ENCODE assay signal across 11 cellular contexts in genomic region chr1:75589637-75590036, GRCh38. TPM values are rescaled to one million over a fixed set of nuclear protein-coding genes. Genes with fewer than 3 reads are reported as not detected.
DNase-seq lines count a peak whose midpoint lies in the region; ATAC-seq and TF ChIP-seq lines count a peak whose summit lies in the region.
"Had no signal": no experiment of that assay in that cellular context is flagged by ENCODE, and none has a peak within 500 bp of the region (broad histone marks: within the 10 kb centered on the region; RNA-seq: fewer than 3 reads in every experiment).

No MANE protein-coding gene starts in this region.

- no peak overlapping the region for H4K91ac ChIP-seq in H9 (ENCODE audit: insufficient read length, low read depth, low read length)

- H3K9ac ChIP-seq in H9 (ENCODE audit: extremely low read depth, insufficient read length, low read length): no peak overlapping the region
- H3K9ac ChIP-seq in endodermal cell (ENCODE audit: extremely low read depth, low read length, poor library complexity, severe bottlenecking): no peak overlapping the region
- H3K9ac ChIP-seq: BLaER1, KMS-11 had no signal

- H3K27ac ChIP-seq in H9 (ENCODE audit: insufficient read length, low read depth, low read length) (no peak overlapping the region), endodermal cell (ENCODE audit: low read depth, low read length) (no peak overlapping the region)
- H3K27ac ChIP-seq: BLaER1, KMS-11 had no signal

- H3K23me2 ChIP-seq in H9 (ENCODE audit: insufficient read length, low read depth, low read length, poor library complexity, severe bottlenecking): no peaks in the 10 kb centered on the region

- H4K20me1 ChIP-seq in H9 (ENCODE audit: control insufficient read depth, insufficient read depth, insufficient read length): no peaks in the 10 kb centered on the region
- H4K20me1 ChIP-seq: BLaER1 had no signal

- H2BK5ac ChIP-seq in H9 (ENCODE audit: insufficient read length, low read length): no peak overlapping the region

- H2BK15ac ChIP-seq in H9 (ENCODE audit: low read depth, low read length): no peak overlapping the region

- no CpG with 5 or more reads among the region's 4 CpGs for WGBS in H9 (ENCODE audit: extremely low coverage, insufficient read length, low lambda C conversion rate)
- WGBS in endodermal cell (ENCODE audit: insufficient coverage in 1 of 2, insufficient read length in 1 of 2), 2 experiments: 81 to 85% methylated on average over 3 to 4 of the region's 4 CpGs

- no peak overlapping the region for H3K27ac Mint-ChIP-seq in H9
- H3K27ac Mint-ChIP-seq in endodermal cell: no peak overlapping the region
- H3K27ac Mint-ChIP-seq: CD8-positive, alpha-beta memory T cell had no signal

- H3K9me3 ChIP-seq in H9 (ENCODE audit: control insufficient read depth, low read depth, low read length): no peaks in the 10 kb centered on the region
- no peaks in the 10 kb centered on the region for H3K9me3 ChIP-seq in endodermal cell (ENCODE audit: control insufficient read depth, low read length)
- H3K9me3 ChIP-seq: BLaER1 had no signal

- ATAC-seq in HG02588 (IDR thresholded peaks at IDR 0.05; ENCODE audit: unreplicated experiment) (no peak), GM18498 (IDR thresholded peaks at IDR 0.05; ENCODE audit: unreplicated experiment) (no peak)

- no peaks in the 10 kb centered on the region for H3K27me3 Mint-ChIP-seq in H9 (ENCODE audit: low read depth)
- peaks cover 2% of the 10 kb centered on the region for H3K27me3 Mint-ChIP-seq in endodermal cell (ENCODE audit: insufficient read depth)

- H2BK120ac ChIP-seq in H9 (ENCODE audit: low read depth, low read length, poor library complexity, severe bottlenecking): no peak overlapping the region

- H3K27me3 ChIP-seq in H9 (ENCODE audit: insufficient read depth, low read length) (no peaks in the 10 kb centered on the region), endodermal cell (ENCODE audit: control insufficient read depth, insufficient read depth, low read length, poor library complexity, severe bottlenecking) (no peaks in the 10 kb centered on the region)
- H3K27me3 ChIP-seq: BLaER1 had no signal

- no peaks in the 10 kb centered on the region for H3K36me3 ChIP-seq in endodermal cell (ENCODE audit: control insufficient read depth, insufficient read depth, low read length)
- H3K36me3 ChIP-seq: BLaER1 had no signal

- no peak overlapping the region for H4K8ac ChIP-seq in H9 (replicated peaks; ENCODE audit: insufficient read length, low read depth, low read length)

- H3K4me1 ChIP-seq in H9 (ENCODE audit: insufficient read depth, low read length) (no peaks in the 10 kb centered on the region; the same call in 1 of the 2 replicates), endodermal cell (ENCODE audit: control insufficient read depth, insufficient read depth, low read length) (peaks cover 27% of the 10 kb centered on the region)
- H3K4me1 ChIP-seq: BLaER1 had no signal

- peak overlapping the region; percentile 36; the same call in 1 of the 2 replicates for H3K14ac ChIP-seq in H9 (ENCODE audit: insufficient read depth, low read length)

- H3K9me3 Mint-ChIP-seq in H9 (peaks cover 0 to 2% of the 10 kb centered on the region in 2 experiments; a peak in 1 of 5 replicates), endodermal cell (peaks cover 10% of the 10 kb centered on the region)

- no peak overlapping the region for H4K5ac ChIP-seq in H9 (ENCODE audit: insufficient read length, low read depth, low read length)

- H3K4me3 Mint-ChIP-seq in H9: no peak overlapping the region
- H3K4me3 Mint-ChIP-seq in endodermal cell: no peak overlapping the region
- H3K4me3 Mint-ChIP-seq: CD8-positive, alpha-beta memory T cell had no signal

- no peak overlapping the region for H3K4me2 ChIP-seq in H9 (ENCODE audit: insufficient read depth, insufficient read length, low read length)
- H3K4me2 ChIP-seq: BLaER1, KMS-11 had no signal

- no peak overlapping the region for H2AK5ac ChIP-seq in H9 (ENCODE audit: insufficient read length, low read length)

- H3K4ac ChIP-seq in H9 (ENCODE audit: low read depth, low read length): no peak overlapping the region

- H3K36me3 Mint-ChIP-seq in H9 (ENCODE audit: insufficient read depth in 1 of 3, low read depth in 3 of 3) (no peaks in the 10 kb centered on the region), endodermal cell (ENCODE audit: low read depth) (peaks cover 2% of the 10 kb centered on the region)
- H3K36me3 Mint-ChIP-seq: CD8-positive, alpha-beta memory T cell had no signal

- H2BK12ac ChIP-seq in H9 (ENCODE audit: insufficient read length, low read depth, low read length): no peak overlapping the region

- no peak overlapping the region for H3T11ph ChIP-seq in H9 (ENCODE audit: low read length)

- no peak overlapping the region for H3K18ac ChIP-seq in H9 (ENCODE audit: insufficient read length, low read depth, low read length)

- H3K23ac ChIP-seq in H9 (ENCODE audit: insufficient read length, low read depth, low read length): no peak overlapping the region

- H3K79me2 ChIP-seq in H9 (ENCODE audit: insufficient read depth, low read length): no peaks in the 10 kb centered on the region

- TF ChIP-seq CTCF in H9 (conservative IDR thresholded peaks at IDR 0.05): no peak
- no peak for TF ChIP-seq CTCF in endodermal cell (conservative IDR thresholded peaks at IDR 0.05)

- peaks cover 10 to 21% of the 10 kb centered on the region in 2 experiments for H3K4me1 Mint-ChIP-seq in H9
- H3K4me1 Mint-ChIP-seq in endodermal cell: peaks cover 27% of the 10 kb centered on the region
- H3K4me1 Mint-ChIP-seq: CD8-positive, alpha-beta memory T cell had no signal

- no peak overlapping the region for H3K4me3 ChIP-seq in endodermal cell (ENCODE audit: low read length)
- H3K4me3 ChIP-seq: BLaER1 had no signal

- H3K56ac ChIP-seq in H9 (ENCODE audit: insufficient read length, low read depth, low read length): no peak overlapping the region

- in situ Hi-C loops in ACHN (cut with HindIII; ENCODE audit: low pct_ligation_motif_present, low pct_unique_long_range_greater_than_20kb, low sequenced_read_pairs): no loop called here

- DNase-seq in ELF-1 (ENCODE audit: low read depth, low spot score) (peak; percentile 21), H9 (no peak), endodermal cell (peak; percentile 63), ACHN (no peak)
- DNase-seq: AML-193; CD8-positive, alpha-beta memory T cell; DMS79 had no signal

- no peak overlapping the region for H2AFZ ChIP-seq in H9 (ENCODE audit: low read length)

- no peaks in the 10 kb centered on the region for H3K79me1 ChIP-seq in H9 (ENCODE audit: insufficient read depth, low read depth, low read length, poor library complexity, severe bottlenecking)

- H2BK20ac ChIP-seq in H9 (ENCODE audit: low read depth, low read length, poor library complexity, severe bottlenecking): no peak overlapping the region

RNA-seq across cellular contexts. Expression of gene SLC44A5, which starts 21.3 kb away (rescaled TPM):
- total RNA-seq in H9 (2021): 2.1 and 2.4 TPM in 2 replicates
- total RNA-seq in endodermal cell: 10 to 100 TPM in 1 of 2 donors, 1 to 10 TPM in 1; 4.6 to 10.0 TPM
- polyA plus RNA-seq in endodermal cell (2013, experiment 1 of 2): 13.1 TPM
- polyA plus RNA-seq in endodermal cell (2013, experiment 2 of 2): 11.3 TPM

Comparison
In these comparisons a context has a peak if more than half of its experiments do, and no peak if none do; other contexts are left out.
1. DNase-seq: peak in ELF-1 (single experiment) and endodermal cell (single experiment); none in H9 (single experiment) and ACHN (single experiment).